13 cellular contexts compared by ENCODE assay signal in genomic region chr9:23638837-23639426, GRCh38.
"Had no signal": no experiment of that assay in that cellular context is flagged by ENCODE, and none has a peak within 500 bp of the region (broad histone marks: within the 10 kb centered on the region; RNA-seq: fewer than 3 reads in every experiment).

No MANE protein-coding gene starts in this region.

- H3K4me3 ChIP-seq: prostate gland, right lobe of liver had no signal

- H3K9me3 Mint-ChIP-seq: activated CD4-positive, alpha-beta T cell treated with anti-CD3 and anti-CD28 coated beads, Interleukin-2, amount 10 ng/mL, durations not matched to agents 24 days and 14 days; nephron had no signal

- DNase-seq: activated B cell treated with CpG ODN at 0.5 μM for 24 hours; activated CD4-positive, alpha-beta T cell treated with anti-CD3 and anti-CD28 coated beads, Interleukin-2, amount 10 ng/mL, durations not matched to agents 24 days and 14 days; activated naive CD4-positive, alpha-beta T cell treated with Interleukin-2 at 50 U/mL for 16 hours; glutamatergic neuron; left cardiac atrium; occipital lobe; right lobe of liver; stimulated activated naive CD4-positive, alpha-beta T cell; T-cell; trophoblast cell had no signal

- H3K27ac Mint-ChIP-seq: activated B cell treated with CpG ODN at 0.5 μM for 24 hours; activated CD4-positive, alpha-beta T cell treated with anti-CD3 and anti-CD28 coated beads, Interleukin-2, amount 10 ng/mL, durations not matched to agents 24 days and 14 days; nephron; T-cell had no signal

- H3K36me3 Mint-ChIP-seq: T-cell had no signal

- H3K27ac ChIP-seq: prostate gland, right lobe of liver had no signal

- H3K36me3 ChIP-seq: prostate gland, right lobe of liver had no signal

- H3K4me1 ChIP-seq: prostate gland, right lobe of liver had no signal

- H3K4me1 Mint-ChIP-seq: activated B cell treated with CpG ODN at 0.5 μM for 24 hours; activated CD4-positive, alpha-beta T cell treated with anti-CD3 and anti-CD28 coated beads, Interleukin-2, amount 10 ng/mL, durations not matched to agents 24 days and 14 days; nephron; T-cell had no signal

- H3K9me3 ChIP-seq: prostate gland, right lobe of liver had no signal

- H3K4me3 Mint-ChIP-seq: activated B cell treated with CpG ODN at 0.5 μM for 24 hours; activated CD4-positive, alpha-beta T cell treated with anti-CD3 and anti-CD28 coated beads, Interleukin-2, amount 10 ng/mL, durations not matched to agents 24 days and 14 days; nephron; T-cell had no signal

- H3K27me3 Mint-ChIP-seq: activated B cell treated with CpG ODN at 0.5 μM for 24 hours; activated CD4-positive, alpha-beta T cell treated with anti-CD3 and anti-CD28 coated beads, Interleukin-2, amount 10 ng/mL, durations not matched to agents 24 days and 14 days; T-cell had no signal

- H3K27me3 ChIP-seq: right lobe of liver had no signal

- ATAC-seq: esophagus mucosa, left cardiac atrium, T-cell had no signal
